ENCODE assay signal across 20 cellular contexts in the genomic region with DNA sequence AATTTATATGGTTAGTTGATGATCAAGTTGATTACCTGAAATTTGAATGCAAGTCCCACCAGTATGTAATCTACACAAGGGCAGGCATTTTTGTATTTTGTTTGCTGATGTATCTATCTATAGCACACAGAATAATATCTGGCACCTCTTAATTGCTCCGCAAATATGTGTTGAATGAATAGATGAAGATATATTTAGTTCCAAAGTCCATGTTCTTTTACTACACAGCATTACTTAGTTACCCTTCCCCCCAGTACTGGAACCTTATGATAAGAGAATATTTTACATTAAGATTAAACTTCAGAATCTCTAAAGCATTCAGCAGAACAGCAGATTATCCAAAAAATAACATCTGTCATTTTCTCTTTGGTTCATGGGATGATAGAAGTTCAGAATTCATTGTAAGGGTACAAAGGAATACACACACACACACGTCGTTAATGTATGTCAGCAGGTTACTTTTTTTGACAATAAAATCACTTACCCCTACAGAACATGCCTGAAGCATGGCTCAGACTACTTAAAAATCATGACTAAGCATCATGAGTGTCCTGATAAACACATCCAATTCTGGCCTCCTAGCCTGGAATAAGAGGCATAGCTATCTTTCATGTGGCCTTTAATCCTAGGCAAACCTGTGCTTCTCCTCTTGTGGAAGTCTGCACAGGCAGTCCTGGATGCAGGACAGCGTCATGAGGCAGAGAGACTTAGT.
DNase-seq lines count a peak whose midpoint lies in the region; ATAC-seq and TF ChIP-seq lines count a peak whose summit lies in the region.
"Had no signal": no experiment of that assay in that cellular context is flagged by ENCODE, and none has a peak within 500 bp of the region (broad histone marks: within the 10 kb centered on the region; RNA-seq: fewer than 3 reads in every experiment).

No MANE protein-coding gene starts in this region.

- H3K4me2 ChIP-seq in smooth muscle cell = no peak overlapping the region
- H3K4me2 ChIP-seq: KMS-11 had no signal

- no peaks in the 10 kb centered on the region for H3K36me3 ChIP-seq in smooth muscle cell (ENCODE audit: low read depth)
- H3K36me3 ChIP-seq in Caco-2 (ENCODE audit: control insufficient read depth, insufficient read depth, low read length) = no peaks in the 10 kb centered on the region; the same call in 1 of the 2 replicates
- H3K36me3 ChIP-seq: cardiac muscle cell, right lobe of liver had no signal

- H3K4me3 Mint-ChIP-seq in Caco-2 (ENCODE audit: unreplicated experiment) = no peak overlapping the region
- H3K4me3 Mint-ChIP-seq: activated naive CD4-positive, alpha-beta T cell treated with anti-CD3 and anti-CD28 coated beads, Interleukin-2, amount 50 U/mL, for 24 hours; activated T-cell treated with anti-CD3 and anti-CD28 coated beads, Interleukin-2, amount 50 U/mL, for 24 hours; CD4-positive, alpha-beta T cell had no signal

- H3K27me3 ChIP-seq in smooth muscle cell (ENCODE audit: low read depth) = no peaks in the 10 kb centered on the region
- H3K27me3 ChIP-seq in Caco-2 (replicated peaks; ENCODE audit: control insufficient read depth, insufficient read depth, low read length) = no peaks in the 10 kb centered on the region
- H3K27me3 ChIP-seq: cardiac muscle cell, right lobe of liver had no signal

- H3K36me3 Mint-ChIP-seq in Caco-2 (ENCODE audit: insufficient read depth, unreplicated experiment) = no peaks in the 10 kb centered on the region
- H3K36me3 Mint-ChIP-seq: activated naive CD4-positive, alpha-beta T cell treated with anti-CD3 and anti-CD28 coated beads, Interleukin-2, amount 50 U/mL, for 24 hours had no signal

- intact Hi-C loops in Caco-2 (cut with micrococcal nuclease; ENCODE audit: unreplicated experiment) = loop anchor here (2.0 to 5.0 kb wide), 2 partner anchors 82 to 261 kb away; no protein-coding TSS in a partner anchor

- H3K27me3 Mint-ChIP-seq in Caco-2 (ENCODE audit: insufficient read depth, unreplicated experiment) = no peaks in the 10 kb centered on the region
- H3K27me3 Mint-ChIP-seq: CD4-positive, alpha-beta T cell had no signal

- POLR2A ChIA-PET in Caco-2 (lab: Charles Lee) = no interaction called here

- no TSS peak for BruUV-seq in Caco-2 (replicated peaks; lab: Mats Ljungman, UMichigan)

- ATAC-seq in GM19324 (IDR thresholded peaks at IDR 0.05; ENCODE audit: low FRiP score, unreplicated experiment) = no peak
- ATAC-seq: right lobe of liver, SK-N-SH treated with all-trans-retinoic acid at 6 μM for 48 hours had no signal

- no peak overlapping the region for H3K9ac ChIP-seq in smooth muscle cell (ENCODE audit: low read depth)
- H3K9ac ChIP-seq: KMS-11 had no signal

- H3F3A ChIP-seq in smooth muscle cell (ENCODE audit: low read depth) = no peaks in the 10 kb centered on the region

- H3K79me2 ChIP-seq in smooth muscle cell (ENCODE audit: low read depth) = no peaks in the 10 kb centered on the region

- H3K4me3 ChIP-seq in fibroblast of villous mesenchyme (ENCODE audit: low read depth, low read length) = no peak overlapping the region
- H3K4me3 ChIP-seq in smooth muscle cell = no peak overlapping the region
- no peak overlapping the region for H3K4me3 ChIP-seq in Caco-2 (ENCODE audit: low read depth, low read length)
- H3K4me3 ChIP-seq: cardiac muscle cell, right lobe of liver had no signal

- no peak overlapping the region for H3K27ac Mint-ChIP-seq in Caco-2 (ENCODE audit: unreplicated experiment)
- H3K27ac Mint-ChIP-seq: activated naive CD4-positive, alpha-beta T cell treated with anti-CD3 and anti-CD28 coated beads, Interleukin-2, amount 50 U/mL, for 24 hours; activated T-cell treated with anti-CD3 and anti-CD28 coated beads, Interleukin-2, amount 50 U/mL, for 24 hours; CD4-positive, alpha-beta T cell had no signal

- H2AFZ ChIP-seq in smooth muscle cell (ENCODE audit: low read depth) = no peak overlapping the region

- H3K9me3 Mint-ChIP-seq in Caco-2 (ENCODE audit: unreplicated experiment) = peaks cover under 1% of the 10 kb centered on the region
- H3K9me3 Mint-ChIP-seq: activated naive CD4-positive, alpha-beta T cell treated with anti-CD3 and anti-CD28 coated beads, Interleukin-2, amount 50 U/mL, for 24 hours; activated T-cell treated with anti-CD3 and anti-CD28 coated beads, Interleukin-2, amount 50 U/mL, for 24 hours had no signal

- H3K27ac ChIP-seq in smooth muscle cell (ENCODE audit: low read depth) = peak overlapping the region; percentile 37
- H3K27ac ChIP-seq: cardiac muscle cell, KMS-11, right lobe of liver had no signal

- CTCF ChIA-PET in Caco-2 (lab: Charles Lee) = no interaction called here

- peaks cover 22% of the 10 kb centered on the region for H3K4me1 Mint-ChIP-seq in Caco-2 (ENCODE audit: low read depth, unreplicated experiment)
- H3K4me1 Mint-ChIP-seq: activated naive CD4-positive, alpha-beta T cell treated with anti-CD3 and anti-CD28 coated beads, Interleukin-2, amount 50 U/mL, for 24 hours had no signal

- DNase-seq in GM03348 (ENCODE audit: low spot score) (peak; percentile 27), SW480 (ENCODE audit: low spot score) (peak; percentile 1), fibroblast of villous mesenchyme (ENCODE audit: low read depth) (peak; percentile 10), smooth muscle cell (lab: John Stamatoyannopoulos, UW; ENCODE audit: unreplicated experiment) (no peak), Caco-2 (no peak), NOMO-1 treated with dmso at 0.1 percent for 144 hours (lab: John Stamatoyannopoulos, UW; ENCODE audit: unreplicated experiment) (no peak)
- DNase-seq: activated CD4-positive, alpha-beta T cell treated with anti-CD3 and anti-CD28 coated beads, Interleukin-2, amount 50 U/mL, for 1 hour; activated T-cell treated with anti-CD3 and anti-CD28 coated beads, Interleukin-2, amount 50 U/mL, for 24 hours; CD4-positive, alpha-beta T cell; effector memory CD4-positive, alpha-beta T cell; GF-D8; NCI-H1436 treated with DMSO at 0.1 percent for 48 hours; NCI-H446 treated with DMSO at 0.1 percent for 48 hours; right lobe of liver; stimulated activated CD4-positive, alpha-beta T cell treated with anti-CD3 and anti-CD28 coated beads, Interleukin-2, amount 100 ng/mL, for 48 hours had no signal

- 58% methylated on average over 4 of the region's 4 CpGs for WGBS in smooth muscle cell (ENCODE audit: low lambda C conversion rate)

- H3K4me1 ChIP-seq in smooth muscle cell (ENCODE audit: low read depth) (no peaks in the 10 kb centered on the region), Caco-2 (peaks cover 29% of the 10 kb centered on the region)
- H3K4me1 ChIP-seq: right lobe of liver had no signal

- no peaks in the 10 kb centered on the region for H3K9me3 ChIP-seq in smooth muscle cell (replicated peaks; ENCODE audit: low read depth)
- H3K9me3 ChIP-seq in Caco-2 = no peaks in the 10 kb centered on the region
- H3K9me3 ChIP-seq: right lobe of liver had no signal

- TF ChIP-seq CTCF in fibroblast of villous mesenchyme (IDR thresholded peaks at IDR 0.05; ENCODE audit: insufficient read depth, low read depth, low read length) = no peak
- TF ChIP-seq CTCF in smooth muscle cell (IDR thresholded peaks at IDR 0.05; ENCODE audit: borderline replicate concordance, insufficient read depth, poor library complexity, severe bottlenecking) = no peak
- no peak for TF ChIP-seq CTCF in Caco-2 (IDR thresholded peaks at IDR 0.05; ENCODE audit: insufficient read depth in 1 of 2, low read depth in 1 of 2, low read length in 1 of 2, severe bottlenecking in 1 of 2, unreplicated experiment in 1 of 2)

- peaks cover 11% of the 10 kb centered on the region for H4K20me1 ChIP-seq in smooth muscle cell (ENCODE audit: low read depth)

Comparison
In these comparisons a context has a peak if more than half of its experiments do, and no peak if none do; other contexts are left out.
1. DNase-seq: peak in GM03348 (single experiment), SW480 (single experiment) and fibroblast of villous mesenchyme (single experiment); none in smooth muscle cell (single experiment), Caco-2 (0 of 2) and NOMO-1 treated with dmso at 0.1 percent for 144 hours (single experiment).